In genomic region chr4:70840137-70840536, GRCh38 we compare ENCODE assay signal across 8 cellular contexts. TPM values are rescaled to one million over a fixed set of nuclear protein-coding genes. Genes with fewer than 3 reads are reported as not detected.
A peak's percentile ranks its signal among the peaks of the same experiment; 100 is the strongest.
DNase-seq lines count a peak whose midpoint lies in the region; TF ChIP-seq lines count a peak whose summit lies in the region.
"Not testable (repeated sequence)": the region's sequence is repeated elsewhere in the genome, so short reads cannot be mapped to it uniquely, and the experiment has no call there.

No MANE protein-coding gene starts in this region.

- not testable (repeated sequence) for H3K9me3 ChIP-seq in MM.1S (replicated peaks; ENCODE audit: insufficient read depth, low read length)

- H3K9ac ChIP-seq in MM.1S (ENCODE audit: low read length), result not testable (repeated sequence)

- H4K20me1 ChIP-seq in MM.1S (ENCODE audit: insufficient read depth, low read length), result peaks cover 12% of the 10 kb centered on the region

- H3K27ac ChIP-seq in MM.1S (ENCODE audit: low read length), result not testable (repeated sequence)

- H3K27me3 Mint-ChIP-seq in progenitor cell of endocrine pancreas, result not testable (repeated sequence)

- H3K4me3 ChIP-seq in MM.1S (ENCODE audit: low read length), result not testable (repeated sequence)

- H3K4me2 ChIP-seq in MM.1S (ENCODE audit: low read depth, low read length), result not testable (repeated sequence)

- H3K79me2 ChIP-seq in MM.1S (ENCODE audit: low read length), result peaks cover 40% of the 10 kb centered on the region

- not testable (repeated sequence) for H3K36me3 ChIP-seq in MM.1S (replicated peaks; ENCODE audit: insufficient read depth, low read length)

- TF ChIP-seq CTCF in MM.1S (IDR thresholded peaks at IDR 0.05; ENCODE audit: low read length); progenitor cell of endocrine pancreas (IDR thresholded peaks at IDR 0.05; ENCODE audit: unreplicated experiment): not testable (repeated sequence)

- H3K27me3 ChIP-seq in MM.1S (replicated peaks; ENCODE audit: insufficient read depth, low read length), result not testable (repeated sequence)

- H3K9me3 Mint-ChIP-seq in progenitor cell of endocrine pancreas (ENCODE audit: low read depth), result not testable (repeated sequence)

- DNase-seq in COLO668 (lab: John Stamatoyannopoulos, UW; ENCODE audit: unreplicated experiment) (peak; percentile 19), MM.1S (peak; percentile 23), T-helper 1 cell (peak; percentile 38 to 71 (median 56)), dermis blood vessel endothelial cell (peak; percentile 37), iPS DF 4.7 (ENCODE audit: extremely low read depth, low spot score) (peak; percentile 19)
- peak; percentile 78 to 82 for DNase-seq in activated T-cell treated with anti-CD3 and anti-CD28 coated beads, Interleukin-2, amount 50 U/mL, for 48 hours
- not testable (repeated sequence) for DNase-seq in progenitor cell of endocrine pancreas (ENCODE audit: low spot score, unreplicated experiment)
- DNase-seq in stimulated activated CD8-positive, alpha-beta memory T cell treated with anti-CD3 and anti-CD28 coated beads, Interleukin-7, amount 100 ng/mL, for 24 hours (ENCODE audit: low read depth), result peak; percentile 29

- H3K4me1 ChIP-seq in MM.1S (ENCODE audit: low read length), result not testable (repeated sequence)

- not testable (repeated sequence) for H3K9me2 ChIP-seq in MM.1S (replicated peaks; ENCODE audit: insufficient read depth, low read length)

- peaks cover 24% of the 10 kb centered on the region for H3K4me1 Mint-ChIP-seq in progenitor cell of endocrine pancreas (ENCODE audit: low read depth)

- not testable (repeated sequence) for H3K36me3 Mint-ChIP-seq in progenitor cell of endocrine pancreas (ENCODE audit: insufficient read depth)

- not testable (repeated sequence) for H2AFZ ChIP-seq in MM.1S (ENCODE audit: low read length)

- not testable (repeated sequence) for H3F3A ChIP-seq in MM.1S (ENCODE audit: insufficient read depth, low read length)

- peak overlapping the region; percentile 70 for H3K4me3 Mint-ChIP-seq in progenitor cell of endocrine pancreas (ENCODE audit: low read depth)

- H3K27ac Mint-ChIP-seq in progenitor cell of endocrine pancreas, result peak overlapping the region; percentile 41

RNA-seq across cellular contexts. Expression of gene GRSF1, which starts 0.4 kb away (rescaled TPM):
- total RNA-seq in dermis blood vessel endothelial cell, result 82.4 and 117 TPM in 2 replicates
- 87.5 and 87.8 TPM in 2 replicates for total RNA-seq in progenitor cell of endocrine pancreas
